In the genomic region with DNA sequence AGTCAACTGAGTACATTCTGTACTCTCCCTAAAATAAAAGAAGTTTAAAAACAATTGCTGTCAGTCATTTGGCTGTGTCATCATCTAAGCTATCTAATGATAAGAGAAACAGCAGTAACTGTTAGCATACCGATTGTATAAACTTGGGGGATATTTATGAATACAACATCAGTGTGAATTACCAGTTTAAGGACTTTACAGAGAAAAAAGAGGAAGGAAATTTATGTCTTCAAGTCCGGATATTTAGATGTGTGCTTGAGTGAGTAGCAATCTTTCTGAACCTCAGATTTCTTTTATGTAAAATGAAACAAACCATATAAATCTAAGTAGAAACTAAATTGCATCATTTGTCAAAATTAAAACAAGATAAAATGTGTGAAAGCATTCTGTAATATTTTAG, we compare ENCODE assay signal across 19 cellular contexts.
DNase-seq lines count a peak whose midpoint lies in the region; ATAC-seq and TF ChIP-seq lines count a peak whose summit lies in the region.
"Had no signal": no experiment of that assay in that cellular context is flagged by ENCODE, and none has a peak within 500 bp of the region (broad histone marks: within the 10 kb centered on the region; RNA-seq: fewer than 3 reads in every experiment).

No MANE protein-coding gene starts in this region.

- no peaks in the 10 kb centered on the region for H3K36me3 Mint-ChIP-seq in stimulated activated memory B cell treated with anti-CD40 and anti-IgM and Interleukin-4, amounts not matched to agents 10 μg/mL and 1 μg/mL and 100 μg/mL, for 72 hours
- no peaks in the 10 kb centered on the region for H3K36me3 Mint-ChIP-seq in natural killer cell
- H3K36me3 Mint-ChIP-seq: CD8-positive, alpha-beta memory T cell; IgD-negative memory B cell had no signal

- 0 out of 2 replicates have a peak overlapping the region, but pooled peaks have one; percentile 3 for H3K9ac ChIP-seq in SU-DHL-6 (ENCODE audit: low read length)

- H3K4me3 Mint-ChIP-seq in stimulated activated memory B cell treated with anti-CD40 and anti-IgM and Interleukin-4, amounts not matched to agents 10 μg/mL and 1 μg/mL and 100 μg/mL, for 72 hours: no peak overlapping the region
- H3K4me3 Mint-ChIP-seq in natural killer cell: no peak overlapping the region
- H3K4me3 Mint-ChIP-seq: CD8-positive, alpha-beta memory T cell had no signal

- no peaks in the 10 kb centered on the region for H3K9me3 ChIP-seq in SU-DHL-6 (ENCODE audit: insufficient read depth, low read length)
- H3K9me3 ChIP-seq: SJCRH30 had no signal

- TF ChIP-seq CTCF in SU-DHL-6 (IDR thresholded peaks at IDR 0.05; ENCODE audit: insufficient read depth, low read length, poor library complexity, severe bottlenecking): no peak
- no peak for TF ChIP-seq CTCF in natural killer cell (IDR thresholded peaks at IDR 0.05)

- intact Hi-C loops in natural killer cell (cut with micrococcal nuclease) (no loop called here), Right ventricle myocardium inferior (cut with DNase I) (no loop called here)

- H2AFZ ChIP-seq in SU-DHL-6 (ENCODE audit: low read depth, low read length, severe bottlenecking): peak overlapping the region; percentile 65

- no peaks in the 10 kb centered on the region for H3K9me2 ChIP-seq in SU-DHL-6 (replicated peaks; ENCODE audit: insufficient read depth, low read length)

- no peaks in the 10 kb centered on the region for H3K27me3 ChIP-seq in SU-DHL-6 (ENCODE audit: low read length)
- H3K27me3 ChIP-seq: SJCRH30 had no signal

- peaks cover 16% of the 10 kb centered on the region for H3F3A ChIP-seq in SU-DHL-6 (ENCODE audit: insufficient read depth)

- H3K27me3 Mint-ChIP-seq in stimulated activated memory B cell treated with anti-CD40 and anti-IgM and Interleukin-4, amounts not matched to agents 10 μg/mL and 1 μg/mL and 100 μg/mL, for 72 hours: no peaks in the 10 kb centered on the region
- no peaks in the 10 kb centered on the region for H3K27me3 Mint-ChIP-seq in natural killer cell (ENCODE audit: low read depth in 2 of 2)
- H3K27me3 Mint-ChIP-seq: CD8-positive, alpha-beta memory T cell; IgD-negative memory B cell had no signal

- H4K20me1 ChIP-seq in SU-DHL-6 (ENCODE audit: low read depth, low read length): no peaks in the 10 kb centered on the region

- H3K4me1 Mint-ChIP-seq in stimulated activated memory B cell treated with anti-CD40 and anti-IgM and Interleukin-4, amounts not matched to agents 10 μg/mL and 1 μg/mL and 100 μg/mL, for 72 hours: peaks cover 37% of the 10 kb centered on the region
- H3K4me1 Mint-ChIP-seq in natural killer cell: peaks cover 0 to 11% of the 10 kb centered on the region in 2 donors

- DNase-seq in GF-D8 (lab: John Stamatoyannopoulos, UW) (peak; percentile 8), MV-4-11 (lab: John Stamatoyannopoulos, UW) (peak; percentile 52), natural killer cell (no peak), NCI-H2107 treated with DMSO at 0.1 percent for 48 hours (lab: John Stamatoyannopoulos, UW; ENCODE audit: unreplicated experiment) (no peak), Right ventricle myocardium inferior (ENCODE audit: missing footprints) (no peak)
- DNase-seq: CD8-positive, alpha-beta memory T cell; DMS79 treated with DMSO at 0.1 percent for 48 hours; HCEC 1CT; NCI-H1092; NCI-H146; NCI-H2081; NCI-H524; SJCRH30; T-helper 1 cell had no signal

- H3K4me3 ChIP-seq in SU-DHL-6 (ENCODE audit: insufficient read depth, low read length, poor library complexity, severe bottlenecking): no peak overlapping the region
- H3K4me3 ChIP-seq: SJCRH30 had no signal

- ATAC-seq in stimulated activated memory B cell treated with anti-CD40 and anti-IgM and Interleukin-4, amounts not matched to agents 10 μg/mL and 1 μg/mL and 100 μg/mL, for 72 hours: no peak
- ATAC-seq in natural killer cell (no peak), Right ventricle myocardium inferior (no peak)

- peak overlapping the region; percentile 63 for H3K27ac ChIP-seq in SU-DHL-6 (ENCODE audit: low read depth, low read length)
- H3K27ac ChIP-seq: HL-60, RWPE1, SJCRH30 had no signal

- H3K79me2 ChIP-seq in SU-DHL-6 (ENCODE audit: insufficient read depth, low read length): no peaks in the 10 kb centered on the region

- H3K27ac Mint-ChIP-seq in stimulated activated memory B cell treated with anti-CD40 and anti-IgM and Interleukin-4, amounts not matched to agents 10 μg/mL and 1 μg/mL and 100 μg/mL, for 72 hours: peak overlapping the region; percentile 66
- no peak overlapping the region for H3K27ac Mint-ChIP-seq in natural killer cell

- no peaks in the 10 kb centered on the region for H3K9me3 Mint-ChIP-seq in stimulated activated memory B cell treated with anti-CD40 and anti-IgM and Interleukin-4, amounts not matched to agents 10 μg/mL and 1 μg/mL and 100 μg/mL, for 72 hours
- H3K9me3 Mint-ChIP-seq in natural killer cell: no peaks in the 10 kb centered on the region
- H3K9me3 Mint-ChIP-seq: CD8-positive, alpha-beta memory T cell had no signal

- H3K36me3 ChIP-seq in SU-DHL-6 (ENCODE audit: low read length): no peaks in the 10 kb centered on the region
- H3K36me3 ChIP-seq: SJCRH30 had no signal

- peak overlapping the region; percentile 55 for H3K4me2 ChIP-seq in SU-DHL-6 (ENCODE audit: low read depth, low read length, poor library complexity, severe bottlenecking)

Comparison
In these comparisons a context has a peak if more than half of its experiments do, and no peak if none do; other contexts are left out.
1. DNase-seq: peak in GF-D8 (single experiment) and MV-4-11 (single experiment); none in natural killer cell (single experiment), NCI-H2107 treated with DMSO at 0.1 percent for 48 hours (single experiment) and Right ventricle myocardium inferior (single experiment).